In genomic region chr2:237058423-237058822, GRCh38 we compare ENCODE assay signal across 19 cellular contexts.
"Had no signal": no experiment of that assay in that cellular context is flagged by ENCODE, and none has a peak within 500 bp of the region (broad histone marks: within the 10 kb centered on the region; RNA-seq: fewer than 3 reads in every experiment).

No MANE protein-coding gene starts in this region.

- DNase-seq: activated CD4-positive, alpha-beta T cell treated with anti-CD3 and anti-CD28 coated beads, Interleukin-2, amount 50 U/mL, for 1 hour; activated CD8-positive, alpha-beta memory T cell treated with anti-CD3 and anti-CD28 coated beads, Interleukin-2, amount 50 U/mL, for 4 hours; activated naive CD4-positive, alpha-beta T cell treated with anti-CD3 and anti-CD28 coated beads, Interleukin-2, amount 10 ng/mL, durations not matched to agents 7 days and 5 days; activated naive CD8-positive, alpha-beta T cell treated with anti-CD3 and anti-CD28 coated beads, Interleukin-2, amount 50 U/mL, for 24 hours; activated T-cell treated with anti-CD3 and anti-CD28 coated beads, Interleukin-2, amount 50 U/mL, for 4 hours; anterior cingulate cortex; brain microvascular endothelial cell; central memory CD4-positive, alpha-beta T cell; dorsolateral prefrontal cortex; foreskin fibroblast; mesendoderm; retina; T1000 had no signal

- H2AFZ ChIP-seq: hepatocyte had no signal

- H3K9me3 Mint-ChIP-seq: activated naive CD4-positive, alpha-beta T cell treated with anti-CD3 and anti-CD28 coated beads, Interleukin-2, amount 10 ng/mL, durations not matched to agents 7 days and 5 days; activated naive CD8-positive, alpha-beta T cell treated with anti-CD3 and anti-CD28 coated beads, Interleukin-2, amount 50 U/mL, for 24 hours; activated T-cell treated with anti-CD3 and anti-CD28 coated beads, Interleukin-2, amount 50 U/mL, for 4 hours; natural killer cell treated with Interleukin-12 subunit alpha and Interleukin-12 subunit beta and Interleukin-15 and Interleukin-18, amount 100 ng/mL, for 72 hours; stimulated activated naive CD8-positive, alpha-beta T cell treated with anti-CD3 and anti-CD28 coated beads, Interleukin-15, Interleukin-2, amounts not matched to agents 100 ng/mL and 50 ng/mL, for 24 hours; type B pancreatic cell had no signal

- H3K27ac ChIP-seq: brain microvascular endothelial cell, dorsolateral prefrontal cortex, epithelial cell of prostate, hepatocyte, suprapubic skin had no signal

- H3K4me3 ChIP-seq: dorsolateral prefrontal cortex, hepatocyte, suprapubic skin had no signal

- H3K4me2 ChIP-seq: hepatocyte had no signal

- H3K4me3 Mint-ChIP-seq: activated naive CD4-positive, alpha-beta T cell treated with anti-CD3 and anti-CD28 coated beads, Interleukin-2, amount 10 ng/mL, durations not matched to agents 7 days and 5 days; activated naive CD8-positive, alpha-beta T cell treated with anti-CD3 and anti-CD28 coated beads, Interleukin-2, amount 50 U/mL, for 24 hours; activated T-cell treated with anti-CD3 and anti-CD28 coated beads, Interleukin-2, amount 50 U/mL, for 4 hours; natural killer cell treated with Interleukin-12 subunit alpha and Interleukin-12 subunit beta and Interleukin-15 and Interleukin-18, amount 100 ng/mL, for 72 hours; stimulated activated naive CD8-positive, alpha-beta T cell treated with anti-CD3 and anti-CD28 coated beads, Interleukin-15, Interleukin-2, amounts not matched to agents 100 ng/mL and 50 ng/mL, for 24 hours; type B pancreatic cell had no signal

- H3K27me3 Mint-ChIP-seq: activated naive CD4-positive, alpha-beta T cell treated with anti-CD3 and anti-CD28 coated beads, Interleukin-2, amount 10 ng/mL, durations not matched to agents 7 days and 5 days; type B pancreatic cell had no signal

- H3K36me3 Mint-ChIP-seq: activated naive CD4-positive, alpha-beta T cell treated with anti-CD3 and anti-CD28 coated beads, Interleukin-2, amount 10 ng/mL, durations not matched to agents 7 days and 5 days; natural killer cell treated with Interleukin-12 subunit alpha and Interleukin-12 subunit beta and Interleukin-15 and Interleukin-18, amount 100 ng/mL, for 72 hours; type B pancreatic cell had no signal

- H3K27me3 ChIP-seq: brain microvascular endothelial cell, dorsolateral prefrontal cortex, hepatocyte, suprapubic skin had no signal

- H3K9me3 ChIP-seq: suprapubic skin had no signal

- H3K27ac Mint-ChIP-seq: activated naive CD4-positive, alpha-beta T cell treated with anti-CD3 and anti-CD28 coated beads, Interleukin-2, amount 10 ng/mL, durations not matched to agents 7 days and 5 days; activated naive CD8-positive, alpha-beta T cell treated with anti-CD3 and anti-CD28 coated beads, Interleukin-2, amount 50 U/mL, for 24 hours; natural killer cell treated with Interleukin-12 subunit alpha and Interleukin-12 subunit beta and Interleukin-15 and Interleukin-18, amount 100 ng/mL, for 72 hours; stimulated activated naive CD8-positive, alpha-beta T cell treated with anti-CD3 and anti-CD28 coated beads, Interleukin-15, Interleukin-2, amounts not matched to agents 100 ng/mL and 50 ng/mL, for 24 hours; type B pancreatic cell had no signal

- H3K79me2 ChIP-seq: hepatocyte had no signal

- H3K36me3 ChIP-seq: brain microvascular endothelial cell, suprapubic skin had no signal
